1 cellular context compared by ENCODE assay signal in the genomic region with DNA sequence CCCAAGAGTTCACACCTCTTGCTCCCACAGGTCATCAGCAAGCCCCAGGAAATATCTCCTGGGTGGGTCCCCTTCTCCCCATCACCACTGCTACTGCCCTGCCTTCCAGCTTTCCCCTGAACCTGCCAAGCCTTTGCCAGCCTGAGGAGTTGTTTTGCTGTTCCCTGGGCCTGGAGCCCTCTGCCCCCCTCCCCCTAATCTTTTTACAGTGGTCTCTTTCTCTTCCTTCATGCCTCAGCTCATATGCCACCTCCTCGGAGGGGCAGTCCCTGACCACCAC.
TF ChIP-seq lines count a peak whose summit lies in the region.

No MANE protein-coding gene starts in this region.

TF ChIP-seq in GM23338, 12 proteins besides CTCF, POLR2A, EP300 and RAD21 (continued from another document):
- TF ChIP-seq, protein P1, sequence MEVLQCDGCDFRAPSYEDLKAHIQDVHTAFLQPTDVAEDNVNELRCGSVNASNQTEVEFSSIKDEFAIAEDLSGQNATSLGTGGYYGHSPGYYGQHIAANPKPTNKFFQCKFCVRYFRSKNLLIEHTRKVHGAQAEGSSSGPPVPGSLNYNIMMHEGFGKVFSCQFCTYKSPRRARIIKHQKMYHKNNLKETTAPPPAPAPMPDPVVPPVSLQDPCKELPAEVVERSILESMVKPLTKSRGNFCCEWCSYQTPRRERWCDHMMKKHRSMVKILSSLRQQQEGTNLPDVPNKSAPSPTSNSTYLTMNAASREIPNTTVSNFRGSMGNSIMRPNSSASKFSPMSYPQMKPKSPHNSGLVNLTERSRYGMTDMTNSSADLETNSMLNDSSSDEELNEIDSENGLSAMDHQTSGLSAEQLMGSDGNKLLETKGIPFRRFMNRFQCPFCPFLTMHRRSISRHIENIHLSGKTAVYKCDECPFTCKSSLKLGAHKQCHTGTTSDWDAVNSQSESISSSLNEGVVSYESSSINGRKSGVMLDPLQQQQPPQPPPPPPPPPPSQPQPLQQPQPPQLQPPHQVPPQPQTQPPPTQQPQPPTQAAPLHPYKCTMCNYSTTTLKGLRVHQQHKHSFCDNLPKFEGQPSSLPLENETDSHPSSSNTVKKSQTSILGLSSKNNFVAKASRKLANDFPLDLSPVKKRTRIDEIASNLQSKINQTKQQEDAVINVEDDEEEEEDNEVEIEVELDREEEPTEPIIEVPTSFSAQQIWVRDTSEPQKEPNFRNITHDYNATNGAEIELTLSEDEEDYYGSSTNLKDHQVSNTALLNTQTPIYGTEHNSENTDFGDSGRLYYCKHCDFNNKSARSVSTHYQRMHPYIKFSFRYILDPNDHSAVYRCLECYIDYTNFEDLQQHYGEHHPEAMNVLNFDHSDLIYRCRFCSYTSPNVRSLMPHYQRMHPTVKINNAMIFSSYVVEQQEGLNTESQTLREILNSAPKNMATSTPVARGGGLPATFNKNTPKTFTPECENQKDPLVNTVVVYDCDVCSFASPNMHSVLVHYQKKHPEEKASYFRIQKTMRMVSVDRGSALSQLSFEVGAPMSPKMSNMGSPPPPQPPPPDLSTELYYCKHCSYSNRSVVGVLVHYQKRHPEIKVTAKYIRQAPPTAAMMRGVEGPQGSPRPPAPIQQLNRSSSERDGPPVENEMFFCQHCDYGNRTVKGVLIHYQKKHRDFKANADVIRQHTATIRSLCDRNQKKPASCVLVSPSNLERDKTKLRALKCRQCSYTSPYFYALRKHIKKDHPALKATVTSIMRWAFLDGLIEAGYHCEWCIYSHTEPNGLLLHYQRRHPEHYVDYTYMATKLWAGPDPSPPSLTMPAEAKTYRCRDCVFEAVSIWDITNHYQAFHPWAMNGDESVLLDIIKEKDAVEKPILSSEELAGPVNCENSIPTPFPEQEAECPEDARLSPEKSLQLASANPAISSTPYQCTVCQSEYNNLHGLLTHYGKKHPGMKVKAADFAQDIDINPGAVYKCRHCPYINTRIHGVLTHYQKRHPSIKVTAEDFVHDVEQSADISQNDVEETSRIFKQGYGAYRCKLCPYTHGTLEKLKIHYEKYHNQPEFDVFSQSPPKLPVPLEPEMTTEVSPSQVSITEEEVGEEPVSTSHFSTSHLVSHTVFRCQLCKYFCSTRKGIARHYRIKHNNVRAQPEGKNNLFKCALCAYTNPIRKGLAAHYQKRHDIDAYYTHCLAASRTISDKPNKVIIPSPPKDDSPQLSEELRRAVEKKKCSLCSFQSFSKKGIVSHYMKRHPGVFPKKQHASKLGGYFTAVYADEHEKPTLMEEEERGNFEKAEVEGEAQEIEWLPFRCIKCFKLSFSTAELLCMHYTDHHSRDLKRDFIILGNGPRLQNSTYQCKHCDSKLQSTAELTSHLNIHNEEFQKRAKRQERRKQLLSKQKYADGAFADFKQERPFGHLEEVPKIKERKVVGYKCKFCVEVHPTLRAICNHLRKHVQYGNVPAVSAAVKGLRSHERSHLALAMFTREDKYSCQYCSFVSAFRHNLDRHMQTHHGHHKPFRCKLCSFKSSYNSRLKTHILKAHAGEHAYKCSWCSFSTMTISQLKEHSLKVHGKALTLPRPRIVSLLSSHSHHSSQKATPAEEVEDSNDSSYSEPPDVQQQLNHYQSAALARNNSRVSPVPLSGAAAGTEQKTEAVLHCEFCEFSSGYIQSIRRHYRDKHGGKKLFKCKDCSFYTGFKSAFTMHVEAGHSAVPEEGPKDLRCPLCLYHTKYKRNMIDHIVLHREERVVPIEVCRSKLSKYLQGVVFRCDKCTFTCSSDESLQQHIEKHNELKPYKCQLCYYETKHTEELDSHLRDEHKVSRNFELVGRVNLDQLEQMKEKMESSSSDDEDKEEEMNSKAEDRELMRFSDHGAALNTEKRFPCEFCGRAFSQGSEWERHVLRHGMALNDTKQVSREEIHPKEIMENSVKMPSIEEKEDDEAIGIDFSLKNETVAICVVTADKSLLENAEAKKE (CRISPR knock-in tag; IDR thresholded peaks at IDR 0.05): no peak
- TF ChIP-seq EZH2phosphoT487 (IDR thresholded peaks at IDR 0.05; ENCODE audit: unreplicated experiment) (no peak), REST (IDR thresholded peaks at IDR 0.05; ENCODE audit: unreplicated experiment) (no peak), EZH2 (IDR thresholded peaks at IDR 0.05; ENCODE audit: low read depth, unreplicated experiment) (no peak), ZNF331 (CRISPR knock-in tag; IDR thresholded peaks at IDR 0.05; ENCODE audit: low read depth) (no peak), POLR2AphosphoS5 (IDR thresholded peaks at IDR 0.05; ENCODE audit: low read depth) (no peak)
